ENCODE assay signal across 21 cellular contexts in genomic region chr7:14394786-14395185, GRCh38.
"Had no signal": no experiment of that assay in that cellular context is flagged by ENCODE, and none has a peak within 500 bp of the region (broad histone marks: within the 10 kb centered on the region; RNA-seq: fewer than 3 reads in every experiment).

No MANE protein-coding gene starts in this region.

- H3K4me3 ChIP-seq: coronary artery, dorsolateral prefrontal cortex, esophagus muscularis mucosa, heart right ventricle, left ventricle myocardium inferior, lower lobe of right lung, mucosa of descending colon had no signal

- H3K4me1 ChIP-seq: esophagus muscularis mucosa, heart right ventricle, left ventricle myocardium inferior, lower lobe of right lung had no signal

- H3K9me3 ChIP-seq: esophagus muscularis mucosa, heart right ventricle, left ventricle myocardium inferior, lower lobe of right lung, mucosa of descending colon had no signal

- H3K4me3 Mint-ChIP-seq: mesothelial cell of epicardium; naive thymus-derived CD4-positive, alpha-beta T cell had no signal

- ATAC-seq: foreskin keratinocyte; heart right ventricle; left cardiac atrium; lower lobe of right lung; mucosa of descending colon; naive thymus-derived CD4-positive, alpha-beta T cell had no signal

- H3K27me3 Mint-ChIP-seq: naive thymus-derived CD4-positive, alpha-beta T cell had no signal

- H3K36me3 Mint-ChIP-seq: mesothelial cell of epicardium; naive thymus-derived CD4-positive, alpha-beta T cell had no signal

- DNase-seq: dermis blood vessel endothelial cell; dorsolateral prefrontal cortex; effector CD4-positive, alpha-beta T cell; effector memory CD4-positive, alpha-beta T cell; foreskin keratinocyte; glutamatergic neuron; head of caudate nucleus; heart right ventricle; hippocampal formation; left cardiac atrium; left ventricle myocardium inferior; lower lobe of right lung; mesenchymal stem cell; mucosa of descending colon; naive thymus-derived CD4-positive, alpha-beta T cell had no signal

- H3K27ac Mint-ChIP-seq: mesothelial cell of epicardium; naive thymus-derived CD4-positive, alpha-beta T cell had no signal

- H3K27ac ChIP-seq: coronary artery, dorsolateral prefrontal cortex, esophagus muscularis mucosa, foreskin keratinocyte, heart right ventricle, left ventricle myocardium inferior, lower lobe of right lung had no signal

- H3K4me1 Mint-ChIP-seq: mesothelial cell of epicardium; naive thymus-derived CD4-positive, alpha-beta T cell had no signal

- H3K36me3 ChIP-seq: esophagus muscularis mucosa, heart right ventricle, left ventricle myocardium inferior, lower lobe of right lung had no signal

- H3K27me3 ChIP-seq: dorsolateral prefrontal cortex, esophagus muscularis mucosa, foreskin keratinocyte, heart right ventricle had no signal

- FAIRE-seq: colon, endothelial cell of umbilical vein, keratinocyte had no signal
